Comparison of ENCODE assay signal across 17 cellular contexts in the genomic region with DNA sequence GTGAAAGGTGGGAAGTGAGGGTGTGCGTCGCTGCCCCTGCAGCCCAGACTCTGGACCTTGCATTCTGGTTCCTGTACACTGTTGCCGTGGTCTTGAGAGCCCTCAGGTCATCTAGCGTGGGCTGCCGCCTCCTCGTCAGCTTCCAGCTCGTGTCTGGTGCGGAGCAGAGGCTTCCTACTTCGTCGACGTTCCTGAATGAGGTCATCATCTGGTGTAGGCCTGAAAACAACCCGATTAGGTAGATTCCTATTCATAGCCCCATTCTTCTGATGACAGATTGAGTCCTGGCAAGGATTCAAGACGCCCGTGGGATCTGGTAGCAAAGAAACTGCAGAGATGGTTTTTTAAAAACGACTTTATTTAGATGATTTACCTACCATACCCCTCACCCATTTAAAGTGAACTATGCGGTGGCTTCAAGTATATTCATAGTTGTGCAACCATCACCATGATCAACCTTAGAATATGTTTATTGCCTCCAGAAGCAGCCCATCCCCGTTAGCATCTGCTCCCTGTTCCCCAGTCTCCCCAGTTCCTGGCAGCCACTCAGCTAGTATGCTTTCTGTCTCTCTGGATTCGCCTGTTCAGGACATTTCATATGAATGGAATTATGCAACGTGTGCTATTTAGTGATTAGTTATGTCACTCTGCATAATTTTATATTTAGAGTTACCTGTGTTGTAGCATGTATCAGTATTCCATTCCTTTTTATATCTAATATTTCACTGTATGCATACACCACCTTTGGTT. TPM values are rescaled to one million over a fixed set of nuclear protein-coding genes. Genes with fewer than 3 reads are reported as not detected.
DNase-seq lines count a peak whose midpoint lies in the region; ATAC-seq, FAIRE-seq and TF ChIP-seq lines count a peak whose summit lies in the region.
"Had no signal": no experiment of that assay in that cellular context is flagged by ENCODE, and none has a peak within 500 bp of the region (broad histone marks: within the 10 kb centered on the region; RNA-seq: fewer than 3 reads in every experiment).

No MANE protein-coding gene starts in this region.

- H3K27me3 Mint-ChIP-seq in activated CD4-positive, alpha-beta T cell treated with anti-CD3 and anti-CD28 coated beads for 36 hours, result no peaks in the 10 kb centered on the region
- H3K27me3 Mint-ChIP-seq in activated T-helper 1 cell treated with anti-CD3 and anti-CD28 coated beads, Interleukin-12 subunit alpha, Interleukin-12 subunit beta, Interleukin-2, Interleukin-4 antibody, amounts not matched to agents 30 ng/mL and 10 ng/mL and 1 ng/mL, durations not matched to agents 14 hours and 24 hours and 36 hours (ENCODE audit: insufficient read depth), result no peaks in the 10 kb centered on the region
- no peaks in the 10 kb centered on the region for H3K27me3 Mint-ChIP-seq in progenitor cell of endocrine pancreas

- H3K27ac ChIP-seq in gastroesophageal sphincter, result peak overlapping the region in 3 of 4 donors; percentile 49 to 62 (median 61)
- H3K27ac ChIP-seq: right lobe of liver, upper lobe of left lung had no signal

- peak overlapping the region; percentile 47 for H3K27ac Mint-ChIP-seq in activated CD4-positive, alpha-beta T cell treated with anti-CD3 and anti-CD28 coated beads for 36 hours
- peak overlapping the region; percentile 73 for H3K27ac Mint-ChIP-seq in activated T-helper 1 cell treated with anti-CD3 and anti-CD28 coated beads, Interleukin-12 subunit alpha, Interleukin-12 subunit beta, Interleukin-2, Interleukin-4 antibody, amounts not matched to agents 30 ng/mL and 10 ng/mL and 1 ng/mL, durations not matched to agents 14 hours and 24 hours and 36 hours
- H3K27ac Mint-ChIP-seq in progenitor cell of endocrine pancreas, result no peak overlapping the region

- 7 to 69% methylated on average over 2 to 11 of the region's 19 CpGs for WGBS in gastroesophageal sphincter (ENCODE audit: low coverage in 1 of 2), 2 donors

- no peaks in the 10 kb centered on the region for H3K27me3 ChIP-seq in gastroesophageal sphincter
- H3K27me3 ChIP-seq: right lobe of liver, upper lobe of left lung had no signal

- H3K4me1 Mint-ChIP-seq in activated CD4-positive, alpha-beta T cell treated with anti-CD3 and anti-CD28 coated beads for 36 hours, result peaks cover 24% of the 10 kb centered on the region
- H3K4me1 Mint-ChIP-seq in activated T-helper 1 cell treated with anti-CD3 and anti-CD28 coated beads, Interleukin-12 subunit alpha, Interleukin-12 subunit beta, Interleukin-2, Interleukin-4 antibody, amounts not matched to agents 30 ng/mL and 10 ng/mL and 1 ng/mL, durations not matched to agents 14 hours and 24 hours and 36 hours (ENCODE audit: low read depth), result peaks cover 34% of the 10 kb centered on the region
- peaks cover 23% of the 10 kb centered on the region for H3K4me1 Mint-ChIP-seq in progenitor cell of endocrine pancreas (ENCODE audit: low read depth)
- H3K4me1 Mint-ChIP-seq: neural crest cell had no signal

- peaks cover 18% of the 10 kb centered on the region for H3K36me3 Mint-ChIP-seq in activated CD4-positive, alpha-beta T cell treated with anti-CD3 and anti-CD28 coated beads for 36 hours (ENCODE audit: low read depth)
- H3K36me3 Mint-ChIP-seq in activated T-helper 1 cell treated with anti-CD3 and anti-CD28 coated beads, Interleukin-12 subunit alpha, Interleukin-12 subunit beta, Interleukin-2, Interleukin-4 antibody, amounts not matched to agents 30 ng/mL and 10 ng/mL and 1 ng/mL, durations not matched to agents 14 hours and 24 hours and 36 hours (ENCODE audit: low read depth), result peaks cover 26% of the 10 kb centered on the region
- H3K36me3 Mint-ChIP-seq in progenitor cell of endocrine pancreas (ENCODE audit: insufficient read depth), result peaks cover 20% of the 10 kb centered on the region

- POLR2A ChIA-PET in activated CD4-positive, alpha-beta T cell treated with anti-CD3 and anti-CD28 coated beads for 36 hours (lab: Charles Lee), result no interaction called here

- no peak overlapping the region for H3K4me3 Mint-ChIP-seq in activated CD4-positive, alpha-beta T cell treated with anti-CD3 and anti-CD28 coated beads for 36 hours
- H3K4me3 Mint-ChIP-seq in activated T-helper 1 cell treated with anti-CD3 and anti-CD28 coated beads, Interleukin-12 subunit alpha, Interleukin-12 subunit beta, Interleukin-2, Interleukin-4 antibody, amounts not matched to agents 30 ng/mL and 10 ng/mL and 1 ng/mL, durations not matched to agents 14 hours and 24 hours and 36 hours, result no peak overlapping the region
- no peak overlapping the region for H3K4me3 Mint-ChIP-seq in progenitor cell of endocrine pancreas (ENCODE audit: low read depth)
- H3K4me3 Mint-ChIP-seq: neural crest cell had no signal

- CTCF ChIA-PET in activated CD4-positive, alpha-beta T cell treated with anti-CD3 and anti-CD28 coated beads for 36 hours (lab: Charles Lee), result interaction anchor here (2.0 kb wide), 1 partner anchor 11 kb away, joined by 6 read pairs; no protein-coding TSS in a partner anchor

- no peaks in the 10 kb centered on the region for H3K9me3 ChIP-seq in gastroesophageal sphincter
- H3K9me3 ChIP-seq: right lobe of liver, upper lobe of left lung had no signal

- DNase-seq in activated CD4-positive, alpha-beta T cell treated with anti-CD3 and anti-CD28 coated beads for 36 hours, result no peak
- no peak for DNase-seq in activated CD4-positive, alpha-beta T cell treated with anti-CD3 and anti-CD28 coated beads, Interleukin-2, amount 50 U/mL, for 1 hour
- no peak for DNase-seq in activated T-helper 1 cell treated with anti-CD3 and anti-CD28 coated beads, Interleukin-12 subunit alpha, Interleukin-12 subunit beta, Interleukin-2, Interleukin-4 antibody, amounts not matched to agents 30 ng/mL and 10 ng/mL and 1 ng/mL, durations not matched to agents 14 hours and 24 hours and 36 hours (ENCODE audit: low spot score)
- DNase-seq in putamen (ENCODE audit: low spot score), result peak; percentile 36
- no peak for DNase-seq in NCI-H1105 (lab: John Stamatoyannopoulos, UW)
- DNase-seq in progenitor cell of endocrine pancreas (ENCODE audit: low spot score, unreplicated experiment), result no peak
- no peak for DNase-seq in GM19239 (ENCODE audit: insufficient read length, low spot score)
- DNase-seq: activated effector memory CD4-positive, alpha-beta T cell treated with anti-CD3 and anti-CD28 coated beads, Interleukin-2, amount 50 U/mL, for 16 hours; kidney glomerular epithelial cell; NCI-H187; right lobe of liver; stimulated activated CD4-positive, alpha-beta T cell treated with anti-CD3 and anti-CD28 coated beads, Interleukin-2, amount 100 ng/mL, for 48 hours; upper lobe of left lung had no signal

- TF ChIP-seq POLR2A in gastroesophageal sphincter (IDR thresholded peaks at IDR 0.05), result no peak

- H3K9me3 Mint-ChIP-seq in activated CD4-positive, alpha-beta T cell treated with anti-CD3 and anti-CD28 coated beads for 36 hours (ENCODE audit: low read depth), result no peaks in the 10 kb centered on the region
- H3K9me3 Mint-ChIP-seq in activated T-helper 1 cell treated with anti-CD3 and anti-CD28 coated beads, Interleukin-12 subunit alpha, Interleukin-12 subunit beta, Interleukin-2, Interleukin-4 antibody, amounts not matched to agents 30 ng/mL and 10 ng/mL and 1 ng/mL, durations not matched to agents 14 hours and 24 hours and 36 hours, result no peaks in the 10 kb centered on the region
- H3K9me3 Mint-ChIP-seq in progenitor cell of endocrine pancreas (ENCODE audit: low read depth), result peaks cover 6% of the 10 kb centered on the region
- H3K9me3 Mint-ChIP-seq: neural crest cell had no signal

- intact Hi-C loops in activated CD4-positive, alpha-beta T cell treated with anti-CD3 and anti-CD28 coated beads for 36 hours (cut with DNase I, micrococcal nuclease), result no loop called here
- intact Hi-C loops in activated T-helper 1 cell treated with anti-CD3 and anti-CD28 coated beads, Interleukin-12 subunit alpha, Interleukin-12 subunit beta, Interleukin-2, Interleukin-4 antibody, amounts not matched to agents 30 ng/mL and 10 ng/mL and 1 ng/mL, durations not matched to agents 14 hours and 24 hours and 36 hours (cut with micrococcal nuclease), result loop anchor here (1.0 kb wide), 1 partner anchor 13 kb away; no protein-coding TSS in a partner anchor

- H3K4me3 ChIP-seq in gastroesophageal sphincter, result no peak overlapping the region
- H3K4me3 ChIP-seq: right lobe of liver, upper lobe of left lung had no signal

- no peak for FAIRE-seq in GM19239 (lab: Jason Lieb, UNC)
- FAIRE-seq: A204.1, G401.6 had no signal

- H3K36me3 ChIP-seq in gastroesophageal sphincter, result peaks cover 0 to 60% of the 10 kb centered on the region in 2 donors

- ATAC-seq in activated CD4-positive, alpha-beta T cell treated with anti-CD3 and anti-CD28 coated beads for 36 hours, result no peak
- peak; percentile 38 for ATAC-seq in gastroesophageal sphincter

- no peak for TF ChIP-seq EP300 in gastroesophageal sphincter (IDR thresholded peaks at IDR 0.05)

- H3K4me1 ChIP-seq in gastroesophageal sphincter, result peaks cover 0 to 74% (median 2%) of the 10 kb centered on the region in 3 donors
- H3K4me1 ChIP-seq: right lobe of liver had no signal

- TF ChIP-seq CTCF in gastroesophageal sphincter (IDR thresholded peaks at IDR 0.05) (no peak), progenitor cell of endocrine pancreas (IDR thresholded peaks at IDR 0.05; ENCODE audit: unreplicated experiment) (no peak)

RNA-seq across cellular contexts. Expression of gene NAXD, which starts 13.8 kb away (rescaled TPM):
- 10 to 100 TPM; 19.6 to 23.3 TPM for total RNA-seq in activated CD4-positive, alpha-beta T cell treated with anti-CD3 and anti-CD28 coated beads for 36 hours
- 22.0 and 22.2 TPM in 2 replicates for total RNA-seq in activated T-helper 1 cell treated with anti-CD3 and anti-CD28 coated beads, Interleukin-12 subunit alpha, Interleukin-12 subunit beta, Interleukin-2, Interleukin-4 antibody, amounts not matched to agents 30 ng/mL and 10 ng/mL and 1 ng/mL, durations not matched to agents 14 hours and 24 hours and 36 hours
- total RNA-seq in gastroesophageal sphincter (10 to 100 TPM; 29.5 to 45.3 (median 36.0) TPM), progenitor cell of endocrine pancreas (32.4 and 34.2 TPM in 2 replicates)
